15 cellular contexts compared by ENCODE assay signal in genomic region chr17:64296246-64296645, GRCh38. TPM values are rescaled to one million over a fixed set of nuclear protein-coding genes. Genes with fewer than 3 reads are reported as not detected.
DNase-seq lines count a peak whose midpoint lies in the region; ATAC-seq, FAIRE-seq and TF ChIP-seq lines count a peak whose summit lies in the region.
"Had no signal": no experiment of that assay in that cellular context is flagged by ENCODE, and none has a peak within 500 bp of the region (broad histone marks: within the 10 kb centered on the region; RNA-seq: fewer than 3 reads in every experiment).

No MANE protein-coding gene starts in this region.

- TF ChIP-seq RAD21 in A549 (conservative IDR thresholded peaks at IDR 0.05 in 1 of 2, IDR thresholded peaks at IDR 0.05 in 1 of 2): no peak

- no peak overlapping the region for H3K4me3 Mint-ChIP-seq in chondrocyte (ENCODE audit: unreplicated experiment)
- H3K4me3 Mint-ChIP-seq in osteocyte (ENCODE audit: unreplicated experiment): no peak overlapping the region
- H3K4me3 Mint-ChIP-seq: CD4-positive, CD25-positive, alpha-beta regulatory T cell had no signal

- no peak for TF ChIP-seq POLR2A in A549 (IDR thresholded peaks at IDR 0.05; ENCODE audit: low read length)

- no peak overlapping the region for H3K27ac ChIP-seq in A549
- H3K27ac ChIP-seq: BLaER1 treated with 17β-estradiol and CSF1 and Interleukin-3, amounts not matched to agents 10 nM and 100 nM had no signal

- DNase-seq in A549 (ENCODE audit: low read depth in 1 of 2, low spot score in 1 of 2) (no peak), NCI-H2227 (lab: John Stamatoyannopoulos, UW; ENCODE audit: unreplicated experiment) (peak; percentile 24), chondrocyte (ENCODE audit: low spot score) (no peak), osteocyte (ENCODE audit: extremely low spot score, unreplicated experiment) (no peak), activated T-cell treated with anti-CD3 and anti-CD28 coated beads for 4 hours (no peak)
- DNase-seq in activated CD4-positive, alpha-beta T cell treated with anti-CD3 and anti-CD28 coated beads, Interleukin-2, amount 50 U/mL, for 1 hour: no peak
- DNase-seq in stimulated activated CD4-positive, alpha-beta T cell treated with anti-CD3 and anti-CD28 coated beads, Interleukin-2, amount 100 ng/mL, for 24 hours: no peak
- DNase-seq: 8988T; ACHN; Calu3; CD4-positive, CD25-positive, alpha-beta regulatory T cell; DMS 273 treated with DMSO at 0.1 percent for 48 hours; HCEC 1CT had no signal

- H3K9me3 Mint-ChIP-seq in chondrocyte (ENCODE audit: low read depth): peaks cover 5% of the 10 kb centered on the region
- H3K9me3 Mint-ChIP-seq in osteocyte (ENCODE audit: unreplicated experiment): peaks cover 7% of the 10 kb centered on the region

- WGBS in A549 (ENCODE audit: missing lambda C conversion rate): 78% methylated on average over 5 of the region's 5 CpGs

- TF ChIP-seq CTCF in A549 (IDR thresholded peaks at IDR 0.05) (no peak), chondrocyte (IDR thresholded peaks at IDR 0.05) (no peak), osteocyte (IDR thresholded peaks at IDR 0.05) (no peak)

- CTCF ChIA-PET in A549 (lab: Yijun Ruan, JAX): interaction anchor here (1.0 to 34.6 kb wide), 5 partner anchors 9 to 122 kb away, joined by 3 to 776 read pairs (median 4); no protein-coding TSS in a partner anchor

- H3K36me3 Mint-ChIP-seq in chondrocyte (ENCODE audit: low read depth): peaks cover 2% of the 10 kb centered on the region
- H3K36me3 Mint-ChIP-seq in osteocyte (ENCODE audit: unreplicated experiment): peaks cover 3% of the 10 kb centered on the region
- H3K36me3 Mint-ChIP-seq: CD4-positive, CD25-positive, alpha-beta regulatory T cell had no signal

- H3K27ac Mint-ChIP-seq in chondrocyte (ENCODE audit: unreplicated experiment): peak overlapping the region; percentile 64
- peak overlapping the region; percentile 73 for H3K27ac Mint-ChIP-seq in osteocyte (ENCODE audit: unreplicated experiment)

- TF ChIP-seq EP300 in A549 (IDR thresholded peaks at IDR 0.05): no peak

- H3K4me1 ChIP-seq in A549: no peaks in the 10 kb centered on the region

- H3K4me2 ChIP-seq in A549: no peak overlapping the region

- no peak overlapping the region for H3K4me3 ChIP-seq in A549
- H3K4me3 ChIP-seq: BLaER1 treated with 17β-estradiol and CSF1 and Interleukin-3, amounts not matched to agents 10 nM and 100 nM had no signal

- H3K9me3 ChIP-seq in A549: peaks cover 9% of the 10 kb centered on the region

- H3K4me1 Mint-ChIP-seq in chondrocyte (ENCODE audit: low read depth) (peaks cover 8% of the 10 kb centered on the region), osteocyte (ENCODE audit: unreplicated experiment) (peaks cover 12% of the 10 kb centered on the region)
- H3K4me1 Mint-ChIP-seq: CD4-positive, CD25-positive, alpha-beta regulatory T cell had no signal

- POLR2A ChIA-PET in A549 (lab: Yijun Ruan, JAX): no interaction called here

- ATAC-seq in A549: no peak
- no peak for ATAC-seq in HG03045 (IDR thresholded peaks at IDR 0.05; ENCODE audit: unreplicated experiment)

- FAIRE-seq in A549 (lab: Jason Lieb, UNC): no peak

- H3K27me3 Mint-ChIP-seq in chondrocyte (ENCODE audit: low read depth) (no peaks in the 10 kb centered on the region), osteocyte (ENCODE audit: unreplicated experiment) (peaks cover 21% of the 10 kb centered on the region)

TF ChIP-seq in A549, 52 proteins besides CTCF, POLR2A, EP300 and RAD21:
- TF ChIP-seq MAFK (IDR thresholded peaks at IDR 0.05; ENCODE audit: partially characterized antibody) (peak; percentile 9), ZSCAN20 (CRISPR knock-in tag; IDR thresholded peaks at IDR 0.05) (no peak)

RNA-seq across cellular contexts. Expression of gene TEX2, which starts 33.2 kb away (rescaled TPM):
- 15.0 and 16.2 TPM in 2 replicates for polyA plus RNA-seq in A549 (2011; rRNA removed)
- 6.6 and 7.6 TPM in 2 replicates for polyA plus RNA-seq in A549 (2012; cell fraction: cytosol; rRNA removed)
- polyA plus RNA-seq in A549 (2012; cell fraction: nucleus; rRNA removed): 5.4 and 6.6 TPM in 2 replicates
- polyA plus RNA-seq in A549 (2017; fragmentation: RNase III; extraction: RNeasy Plus Mini Kit Qiagen cat#74134 plus additional on column Dnase treatment): 9.3 to 9.6 TPM (median 9.3 TPM) in 3 replicates
- polyA minus RNA-seq in A549 (2011; rRNA and poly(A)+ RNA removed): 15.5 and 16.8 TPM in 2 replicates
- total RNA-seq in chondrocyte: 45.3 to 119 TPM (median 47.3 TPM) in 3 replicates
- total RNA-seq in osteocyte: 72.0 and 73.5 TPM in 2 replicates
